In genomic region chr6:37204014-37204751, GRCh38 we compare ENCODE assay signal across 10 cellular contexts. TPM values are rescaled to one million over a fixed set of nuclear protein-coding genes. Genes with fewer than 3 reads are reported as not detected.
A peak's percentile ranks its signal among the peaks of the same experiment; 100 is the strongest.
DNase-seq lines count a peak whose midpoint lies in the region; ATAC-seq and TF ChIP-seq lines count a peak whose summit lies in the region.
"Had no signal": no experiment of that assay in that cellular context is flagged by ENCODE, and none has a peak within 500 bp of the region (broad histone marks: within the 10 kb centered on the region; RNA-seq: fewer than 3 reads in every experiment).

No MANE protein-coding gene starts in this region.

- intact Hi-C loops in transverse colon (cut with DNase I; ENCODE audit: low total_unique reads) = no loop called here

- H3K9me3 ChIP-seq in T-helper 17 cell (ENCODE audit: control insufficient read depth, low read length, poor library complexity, severe bottlenecking) (no peaks in the 10 kb centered on the region), transverse colon (no peaks in the 10 kb centered on the region)

- no peak overlapping the region for H3K4me3 ChIP-seq in transverse colon

- no peaks in the 10 kb centered on the region for H3K27me3 Mint-ChIP-seq in activated T-cell treated with anti-CD3 and anti-CD28 coated beads, Interleukin-2, amount 50 U/mL, for 72 hours (ENCODE audit: low read depth)
- H3K27me3 Mint-ChIP-seq in T-helper 17 cell = no peaks in the 10 kb centered on the region
- H3K27me3 Mint-ChIP-seq: B cell had no signal

- no peaks in the 10 kb centered on the region for H3K36me3 ChIP-seq in transverse colon

- no peaks in the 10 kb centered on the region for H3K27me3 ChIP-seq in transverse colon

- H3K4me1 Mint-ChIP-seq in activated T-cell treated with anti-CD3 and anti-CD28 coated beads, Interleukin-2, amount 50 U/mL, for 72 hours (ENCODE audit: low read depth) = peaks cover 79% of the 10 kb centered on the region
- peaks cover 37% of the 10 kb centered on the region for H3K4me1 Mint-ChIP-seq in T-helper 17 cell

- no peak for ATAC-seq in activated T-cell treated with anti-CD3 and anti-CD28 coated beads, Interleukin-2, amount 50 U/mL, for 72 hours (replicated peaks in 1 of 2)
- ATAC-seq in T-helper 17 cell = no peak
- ATAC-seq in HG02981 (IDR thresholded peaks at IDR 0.05; ENCODE audit: unreplicated experiment) = no peak

- no peak for TF ChIP-seq POLR2A in transverse colon (IDR thresholded peaks at IDR 0.05)

- H3K9me3 Mint-ChIP-seq in activated T-cell treated with anti-CD3 and anti-CD28 coated beads, Interleukin-2, amount 50 U/mL, for 72 hours = no peaks in the 10 kb centered on the region

- no peak overlapping the region for H3K4me3 Mint-ChIP-seq in activated T-cell treated with anti-CD3 and anti-CD28 coated beads, Interleukin-2, amount 50 U/mL, for 72 hours
- peak overlapping the region; percentile 33 for H3K4me3 Mint-ChIP-seq in T-helper 17 cell
- H3K4me3 Mint-ChIP-seq: B cell had no signal

- H3K36me3 Mint-ChIP-seq in activated T-cell treated with anti-CD3 and anti-CD28 coated beads, Interleukin-2, amount 50 U/mL, for 72 hours (ENCODE audit: insufficient read depth in 2 of 2) = no peaks in the 10 kb centered on the region
- peaks cover 4% of the 10 kb centered on the region for H3K36me3 Mint-ChIP-seq in T-helper 17 cell (ENCODE audit: low read depth)

- TF ChIP-seq CTCF in transverse colon (IDR thresholded peaks at IDR 0.05) = no peak

- H3K27ac Mint-ChIP-seq in activated T-cell treated with anti-CD3 and anti-CD28 coated beads, Interleukin-2, amount 50 U/mL, for 72 hours = peak overlapping the region; percentile 2
- H3K27ac Mint-ChIP-seq in T-helper 17 cell = peak overlapping the region; percentile 89
- H3K27ac Mint-ChIP-seq: B cell had no signal

- H3K27ac ChIP-seq in transverse colon = peak overlapping the region in 2 of 4 donors; percentile 11 to 30

- in situ Hi-C loops in transverse colon (cut with MboI; ENCODE audit: low pct_ligation_motif_present in 1 of 4, low pct_unique_long_range_greater_than_20kb in 1 of 4, low sequenced_read_pairs in 3 of 4) = loop anchor here (10.0 to 25.0 kb wide), 6 partner anchors 149 to 442 kb away; partner anchors contain the start of gene C6orf89 (in 3 of the 4)

- WGBS in transverse colon (ENCODE audit: low coverage in 1 of 2), 2 donors = 44 to 56% methylated on average over 3 to 7 of the region's 7 CpGs

- TF ChIP-seq EP300 in transverse colon (IDR thresholded peaks at IDR 0.05; ENCODE audit: low read depth) = no peak

- peaks cover 11 to 38% (median 12%) of the 10 kb centered on the region in 4 donors for H3K4me1 ChIP-seq in transverse colon

- DNase-seq in activated T-cell treated with anti-CD3 and anti-CD28 coated beads, Interleukin-2, amount 50 U/mL, for 72 hours = no peak
- DNase-seq in activated T-cell treated with anti-CD3 and anti-CD28 coated beads for 4 hours (no peak), T-helper 17 cell (no peak), fibroblast of the conjunctiva (ENCODE audit: low read depth) (peak; percentile 31), transverse colon (peak; percentile 77), ureter (ENCODE audit: low spot score) (no peak), NK-92 (lab: John Stamatoyannopoulos, UW; ENCODE audit: unreplicated experiment) (no peak)
- DNase-seq: activated CD4-positive, alpha-beta T cell treated with anti-CD3 and anti-CD28 coated beads for 48 hours had no signal

RNA-seq across cellular contexts. Expression of gene PIM1, which starts 34.2 kb away (rescaled TPM):
- 100 to 1,000 TPM; 334 to 429 TPM for total RNA-seq in activated T-cell treated with anti-CD3 and anti-CD28 coated beads, Interleukin-2, amount 50 U/mL, for 72 hours
- 100 to 1,000 TPM; 210 to 310 TPM for total RNA-seq in T-helper 17 cell
- total RNA-seq in transverse colon = 100 to 1,000 TPM in 1 of 4 donors, 10 to 100 TPM in 2, 1 to 10 TPM in 1; 6.8 to 102 (median 24.0) TPM
- total RNA-seq in ureter = 35.0 TPM

RNA-seq across cellular contexts. Expression of gene TBC1D22B, which starts 53.4 kb away (rescaled TPM):
- 10 to 100 TPM; 23.2 to 24.4 TPM for total RNA-seq in activated T-cell treated with anti-CD3 and anti-CD28 coated beads, Interleukin-2, amount 50 U/mL, for 72 hours
- total RNA-seq in T-helper 17 cell (10 to 100 TPM; 11.2 to 11.9 TPM), transverse colon (10 to 100 TPM in 3 of 4 donors, 1 to 10 TPM in 1; 9.0 to 15.7 (median 12.6) TPM), ureter (12.5 TPM)

RNA-seq across cellular contexts. Expression of gene TMEM217, which starts 53.8 kb away (rescaled TPM):
- 1 to 10 TPM; 6.8 to 9.3 TPM for total RNA-seq in activated T-cell treated with anti-CD3 and anti-CD28 coated beads, Interleukin-2, amount 50 U/mL, for 72 hours
- 1 to 10 TPM in 1 of 2 donors, under 1 TPM in 1; 0.37 to 2.0 TPM for total RNA-seq in T-helper 17 cell
- 1 to 10 TPM in 2 of 4 donors, under 1 TPM in 1, not detected in 1; 0.41 to 1.4 (median 1.1) TPM for total RNA-seq in transverse colon
- total RNA-seq in ureter = 1.2 TPM

Comparison
In these comparisons a context has a peak if more than half of its experiments do, and no peak if none do; other contexts are left out.
1. DNase-seq: peak in fibroblast of the conjunctiva (single experiment) and transverse colon (single experiment); none in activated T-cell treated with anti-CD3 and anti-CD28 coated beads, Interleukin-2, amount 50 U/mL, for 72 hours (0 of 2), activated T-cell treated with anti-CD3 and anti-CD28 coated beads for 4 hours (single experiment), T-helper 17 cell (0 of 3), ureter (single experiment) and NK-92 (single experiment).